In genomic region chr19:50897612-50898011, GRCh38 we compare ENCODE assay signal across 1 cellular context.
A peak's percentile ranks its signal among the peaks of the same experiment; 100 is the strongest.
TF ChIP-seq lines count a peak whose summit lies in the region.

No MANE protein-coding gene starts in this region.

TF ChIP-seq in GM12878, 131 proteins besides CTCF, POLR2A, EP300 and RAD21 (continued from another document):
- 0 out of 2 replicates have a peak, but pooled peaks have one; percentile 62 for TF ChIP-seq ZNF592 (IDR thresholded peaks at IDR 0.05)
- no peak for TF ChIP-seq E2F8 (IDR thresholded peaks at IDR 0.05; ENCODE audit: low read depth, partially characterized antibody)
- TF ChIP-seq TARDBP (IDR thresholded peaks at IDR 0.05; ENCODE audit: borderline replicate concordance): no peak
- TF ChIP-seq CBFB (IDR thresholded peaks at IDR 0.05; ENCODE audit: low read depth): 0 out of 2 replicates have a peak, but pooled peaks have one; percentile 1
- TF ChIP-seq SUPT20H (IDR thresholded peaks at IDR 0.05; ENCODE audit: borderline replicate concordance, control insufficient read depth, low read depth, low read length): no peak
- TF ChIP-seq ATF2 (IDR thresholded peaks at IDR 0.05; ENCODE audit: low read length): no peak
- TF ChIP-seq NR2C2 (IDR thresholded peaks at IDR 0.05; ENCODE audit: borderline replicate concordance, control insufficient read depth, insufficient read length, low read depth): no peak
- no peak for TF ChIP-seq CEBPB (IDR thresholded peaks at IDR 0.05; ENCODE audit: borderline replicate concordance in 1 of 2, low read depth in 2 of 2, low read length in 2 of 2)
- TF ChIP-seq SREBF1 (IDR thresholded peaks at IDR 0.05; ENCODE audit: low read length): no peak
- TF ChIP-seq LARP7 (IDR thresholded peaks at IDR 0.05): peak; percentile 11; the same call in 1 of the 2 replicates
